In genomic region chr10:28532223-28532508, GRCh38 we compare ENCODE assay signal across 7 cellular contexts. TPM values are rescaled to one million over a fixed set of nuclear protein-coding genes. Genes with fewer than 3 reads are reported as not detected.
DNase-seq lines count a peak whose midpoint lies in the region; ATAC-seq and TF ChIP-seq lines count a peak whose summit lies in the region.

No MANE protein-coding gene starts in this region.

- H3K27me3 Mint-ChIP-seq in activated CD4-positive, alpha-beta T cell treated with anti-CD3 and anti-CD28 coated beads, Interleukin-2, amount 10 ng/mL, durations not matched to agents 7 days and 5 days, result no peaks in the 10 kb centered on the region
- H3K27me3 Mint-ChIP-seq in osteocyte (ENCODE audit: unreplicated experiment), result no peaks in the 10 kb centered on the region

- peak overlapping the region; percentile 88 for H3K4me3 ChIP-seq in GM12865 (ENCODE audit: low read depth, low read length)
- H3K4me3 ChIP-seq in HUES6 (ENCODE audit: low read depth, low read length), result peak overlapping the region; percentile 98
- peak overlapping the region; percentile 77 for H3K4me3 ChIP-seq in fibroblast of pulmonary artery (replicated peaks; ENCODE audit: low read depth, low read length)

- no peaks in the 10 kb centered on the region for H3K27me3 ChIP-seq in HUES6 (ENCODE audit: control insufficient read depth, insufficient read depth, low read length)

- TF ChIP-seq CTCF in GM12865 (IDR thresholded peaks at IDR 0.05; ENCODE audit: insufficient read depth, low read depth, low read length, missing control alignments), result no peak
- TF ChIP-seq CTCF in fibroblast of pulmonary artery (IDR thresholded peaks at IDR 0.05; ENCODE audit: low read length, missing control alignments), result no peak
- no peak for TF ChIP-seq CTCF in osteocyte (IDR thresholded peaks at IDR 0.05)

- ATAC-seq in GM21526 (IDR thresholded peaks at IDR 0.05; ENCODE audit: low FRiP score, unreplicated experiment), result peak; percentile 46

- H3K4me1 ChIP-seq in HUES6 (ENCODE audit: control insufficient read depth, insufficient read depth, low read length), result peaks cover 9% of the 10 kb centered on the region

- DNase-seq in GM12865 (ENCODE audit: low read depth) (no peak), fibroblast of pulmonary artery (ENCODE audit: low read depth) (peak; percentile 62), osteocyte (ENCODE audit: extremely low spot score, unreplicated experiment) (no peak), NCI-H1092 treated with DMSO at 0.1 percent for 48 hours (lab: John Stamatoyannopoulos, UW) (no peak)
- no peak for DNase-seq in activated CD4-positive, alpha-beta T cell treated with anti-CD3 and anti-CD28 coated beads, Interleukin-2, amount 10 ng/mL, durations not matched to agents 7 days and 5 days

- no peaks in the 10 kb centered on the region for H3K9me3 ChIP-seq in HUES6 (ENCODE audit: control insufficient read depth, insufficient read depth, low read depth, low read length)

- H3K4me1 Mint-ChIP-seq in activated CD4-positive, alpha-beta T cell treated with anti-CD3 and anti-CD28 coated beads, Interleukin-2, amount 10 ng/mL, durations not matched to agents 7 days and 5 days, result peaks cover 50% of the 10 kb centered on the region
- H3K4me1 Mint-ChIP-seq in osteocyte (ENCODE audit: unreplicated experiment), result peaks cover 53% of the 10 kb centered on the region

- peak overlapping the region; percentile 99 for H3K9ac ChIP-seq in HUES6 (ENCODE audit: low read length)

- peaks cover 52% of the 10 kb centered on the region for H3K36me3 Mint-ChIP-seq in activated CD4-positive, alpha-beta T cell treated with anti-CD3 and anti-CD28 coated beads, Interleukin-2, amount 10 ng/mL, durations not matched to agents 7 days and 5 days (ENCODE audit: low read depth)
- H3K36me3 Mint-ChIP-seq in osteocyte (ENCODE audit: unreplicated experiment), result peaks cover 32% of the 10 kb centered on the region

- CTCF ChIA-PET in activated CD4-positive, alpha-beta T cell treated with anti-CD3 and anti-CD28 coated beads, Interleukin-2, amount 10 ng/mL, durations not matched to agents 7 days and 5 days (lab: Charles Lee), result interaction anchor here (0.7 to 1.7 kb wide), 2 partner anchors 13 to 220 kb away, joined by 3 to 5 read pairs; no protein-coding TSS in a partner anchor

- peak overlapping the region; percentile 100 for H3K27ac ChIP-seq in HUES6 (ENCODE audit: low read depth, low read length)

- POLR2A ChIA-PET in activated CD4-positive, alpha-beta T cell treated with anti-CD3 and anti-CD28 coated beads, Interleukin-2, amount 10 ng/mL, durations not matched to agents 7 days and 5 days (lab: Charles Lee), result no interaction called here

- H3K27ac Mint-ChIP-seq in activated CD4-positive, alpha-beta T cell treated with anti-CD3 and anti-CD28 coated beads, Interleukin-2, amount 10 ng/mL, durations not matched to agents 7 days and 5 days, result peak overlapping the region; percentile 96
- peak overlapping the region; percentile 92 for H3K27ac Mint-ChIP-seq in osteocyte (ENCODE audit: unreplicated experiment)

- peaks cover 34% of the 10 kb centered on the region for H3K36me3 ChIP-seq in HUES6 (ENCODE audit: control insufficient read depth, insufficient read depth, low read length)

- peak overlapping the region; percentile 97 for H3K4me3 Mint-ChIP-seq in activated CD4-positive, alpha-beta T cell treated with anti-CD3 and anti-CD28 coated beads, Interleukin-2, amount 10 ng/mL, durations not matched to agents 7 days and 5 days
- peak overlapping the region; percentile 98 for H3K4me3 Mint-ChIP-seq in osteocyte (ENCODE audit: unreplicated experiment)

- H3K9me3 Mint-ChIP-seq in activated CD4-positive, alpha-beta T cell treated with anti-CD3 and anti-CD28 coated beads, Interleukin-2, amount 10 ng/mL, durations not matched to agents 7 days and 5 days, result no peaks in the 10 kb centered on the region
- no peaks in the 10 kb centered on the region for H3K9me3 Mint-ChIP-seq in osteocyte (ENCODE audit: unreplicated experiment)

RNA-seq across cellular contexts. Expression of gene WAC, which starts 0.8 kb away (rescaled TPM):
- total RNA-seq in activated CD4-positive, alpha-beta T cell treated with anti-CD3 and anti-CD28 coated beads, Interleukin-2, amount 10 ng/mL, durations not matched to agents 7 days and 5 days, result 100 to 1,000 TPM; 126 to 145 TPM
- 110 and 122 TPM in 2 replicates for total RNA-seq in osteocyte
